In genomic region chrX:114344756-114345155, GRCh38 we compare ENCODE assay signal across 10 cellular contexts.
DNase-seq lines count a peak whose midpoint lies in the region; ATAC-seq and TF ChIP-seq lines count a peak whose summit lies in the region.
"Had no signal": no experiment of that assay in that cellular context is flagged by ENCODE, and none has a peak within 500 bp of the region (broad histone marks: within the 10 kb centered on the region; RNA-seq: fewer than 3 reads in every experiment).

No MANE protein-coding gene starts in this region.

- peaks cover 4% of the 10 kb centered on the region for H3K9me3 ChIP-seq in psoas muscle

- TF ChIP-seq CTCF in GM13977 (IDR thresholded peaks at IDR 0.05; ENCODE audit: extremely low read depth, insufficient read depth, missing control alignments) (peak; percentile 61), psoas muscle (IDR thresholded peaks at IDR 0.05) (peak; percentile 52)
- TF ChIP-seq CTCF in activated CD8-positive, alpha-beta T cell treated with anti-CD3 and anti-CD28 coated beads for 36 hours (IDR thresholded peaks at IDR 0.05), result no peak

- CTCF ChIA-PET in activated CD8-positive, alpha-beta T cell treated with anti-CD3 and anti-CD28 coated beads for 36 hours (lab: Charles Lee), result no interaction called here

- no peak overlapping the region for H3K27ac Mint-ChIP-seq in activated CD8-positive, alpha-beta T cell treated with anti-CD3 and anti-CD28 coated beads for 36 hours
- H3K27ac Mint-ChIP-seq: IgD-negative memory B cell had no signal

- H3K27ac ChIP-seq in psoas muscle, result no peak overlapping the region

- in situ Hi-C loops in GM13977 (cut with MboI; ENCODE audit: low pct_unique_long_range_greater_than_20kb, low sequenced_read_pairs, unreplicated experiment), result no loop called here

- H3K4me3 Mint-ChIP-seq in activated CD8-positive, alpha-beta T cell treated with anti-CD3 and anti-CD28 coated beads for 36 hours, result no peak overlapping the region
- H3K4me3 Mint-ChIP-seq: IgD-negative memory B cell had no signal

- intact Hi-C loops in psoas muscle (cut with DNase I), result no loop called here
- intact Hi-C loops in activated CD8-positive, alpha-beta T cell treated with anti-CD3 and anti-CD28 coated beads for 36 hours (cut with micrococcal nuclease), result no loop called here

- peak; percentile 91 for ATAC-seq in HG02852 (IDR thresholded peaks at IDR 0.05; ENCODE audit: unreplicated experiment)
- ATAC-seq in psoas muscle, result no peak
- ATAC-seq in activated CD8-positive, alpha-beta T cell treated with anti-CD3 and anti-CD28 coated beads for 36 hours, result no peak

- no peaks in the 10 kb centered on the region for H3K27me3 Mint-ChIP-seq in activated CD8-positive, alpha-beta T cell treated with anti-CD3 and anti-CD28 coated beads for 36 hours

- WGBS in psoas muscle, 3 donors, result 15 to 48% (median 43%) methylated on average over 2 of the region's 2 CpGs

- peaks cover 0 to 20% (median 0%) of the 10 kb centered on the region in 3 donors for H3K27me3 ChIP-seq in psoas muscle (ENCODE audit: insufficient read depth in 3 of 3, low read length in 2 of 3)

- no peaks in the 10 kb centered on the region for H3K36me3 ChIP-seq in psoas muscle (ENCODE audit: insufficient read depth in 1 of 2, low read depth in 1 of 2)

- no peaks in the 10 kb centered on the region for H3K36me3 Mint-ChIP-seq in activated CD8-positive, alpha-beta T cell treated with anti-CD3 and anti-CD28 coated beads for 36 hours (ENCODE audit: low read depth)
- H3K36me3 Mint-ChIP-seq: IgD-negative memory B cell had no signal

- DNase-seq in AG08396 (ENCODE audit: low spot score) (peak; percentile 11), GM13977 (ENCODE audit: low spot score) (peak; percentile 12), NCI-H2171 treated with DMSO at 0.1 percent for 48 hours (lab: John Stamatoyannopoulos, UW) (peak; percentile 37), dedifferentiated amniotic fluid mesenchymal stem cell (ENCODE audit: extremely low spot score) (peak; percentile 40), psoas muscle (no peak)
- DNase-seq in activated CD8-positive, alpha-beta T cell treated with anti-CD3 and anti-CD28 coated beads for 36 hours, result no peak
- no peak for DNase-seq in activated CD4-positive, CD25-positive, alpha-beta regulatory T cell (lab: John Stamatoyannopoulos, UW)

- no peak overlapping the region for H3K4me3 ChIP-seq in psoas muscle
- H3K4me3 ChIP-seq: lung had no signal

- POLR2A ChIA-PET in activated CD8-positive, alpha-beta T cell treated with anti-CD3 and anti-CD28 coated beads for 36 hours (lab: Charles Lee), result no interaction called here

- H3K9me3 Mint-ChIP-seq in activated CD8-positive, alpha-beta T cell treated with anti-CD3 and anti-CD28 coated beads for 36 hours, result no peaks in the 10 kb centered on the region
- H3K9me3 Mint-ChIP-seq: IgD-negative memory B cell had no signal

- H3K4me1 ChIP-seq in psoas muscle, result no peaks in the 10 kb centered on the region

- H3K4me1 Mint-ChIP-seq in activated CD8-positive, alpha-beta T cell treated with anti-CD3 and anti-CD28 coated beads for 36 hours (ENCODE audit: low read depth), result no peaks in the 10 kb centered on the region
- H3K4me1 Mint-ChIP-seq: IgD-negative memory B cell had no signal

Comparison
In these comparisons a context has a peak if more than half of its experiments do, and no peak if none do; other contexts are left out.
1. DNase-seq: peak in AG08396 (single experiment), GM13977 (single experiment), NCI-H2171 treated with DMSO at 0.1 percent for 48 hours (single experiment) and dedifferentiated amniotic fluid mesenchymal stem cell (single experiment); none in psoas muscle (0 of 2), activated CD8-positive, alpha-beta T cell treated with anti-CD3 and anti-CD28 coated beads for 36 hours (single experiment) and activated CD4-positive, CD25-positive, alpha-beta regulatory T cell (0 of 4).